ENCODE assay signal across 26 cellular contexts in the genomic region with DNA sequence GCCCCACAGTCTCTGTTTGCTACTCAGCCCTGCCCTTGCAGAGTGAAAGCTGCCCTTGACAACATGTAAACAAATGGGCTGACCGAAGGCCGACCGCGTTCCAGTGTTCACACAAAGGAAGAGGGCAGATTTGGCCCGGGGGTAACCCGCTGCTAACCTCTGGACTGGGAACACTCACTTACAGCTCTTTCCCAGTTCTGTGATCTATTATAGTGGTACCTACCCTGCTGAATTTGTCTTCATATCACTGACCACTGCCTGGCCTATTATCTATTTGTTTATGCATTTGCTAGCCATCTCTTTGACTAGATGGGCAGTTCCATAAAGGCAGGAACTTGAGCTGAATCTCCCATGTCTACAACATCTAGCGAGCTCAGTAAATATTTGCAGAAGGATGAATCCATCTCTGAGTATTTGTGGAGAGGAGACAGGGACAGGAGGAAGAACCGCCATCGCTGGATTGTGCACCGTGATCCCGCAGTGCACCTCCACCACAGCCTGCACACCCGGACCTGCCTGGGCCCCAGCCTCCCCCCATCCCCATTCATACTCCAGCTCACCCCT. TPM values are rescaled to one million over a fixed set of nuclear protein-coding genes. Genes with fewer than 3 reads are reported as not detected.
A peak's percentile ranks its signal among the peaks of the same experiment; 100 is the strongest.
DNase-seq lines count a peak whose midpoint lies in the region; ATAC-seq and TF ChIP-seq lines count a peak whose summit lies in the region.
"Had no signal": no experiment of that assay in that cellular context is flagged by ENCODE, and none has a peak within 500 bp of the region (broad histone marks: within the 10 kb centered on the region; RNA-seq: fewer than 3 reads in every experiment).

No MANE protein-coding gene starts in this region.

- no peak overlapping the region for H3K4me2 ChIP-seq in DND-41 (ENCODE audit: insufficient read depth, low read length)
- H3K4me2 ChIP-seq in hepatocyte: peak overlapping the region; percentile 65

- peaks cover 17% of the 10 kb centered on the region for H4K20me1 ChIP-seq in DND-41 (ENCODE audit: insufficient read depth, low read length)
- no peaks in the 10 kb centered on the region for H4K20me1 ChIP-seq in hepatocyte (ENCODE audit: insufficient read depth, poor library complexity, severe bottlenecking)

- no peak for DNase-seq in DND-41
- DNase-seq in NCI-H510A treated with DMSO at 0.1 percent for 48 hours (lab: John Stamatoyannopoulos, UW): peak; percentile 83
- no peak for DNase-seq in hepatocyte (ENCODE audit: low spot score)
- DNase-seq in spleen: no peak
- DNase-seq in ACHN: no peak
- DNase-seq in occipital lobe (lab: John Stamatoyannopoulos, UW): no peak
- DNase-seq in inferior parietal cortex (ENCODE audit: extremely low spot score): no peak
- DNase-seq: activated CD4-positive, alpha-beta T cell treated with anti-CD3 and anti-CD28 coated beads, Interleukin-2, amount 10 ng/mL, durations not matched to agents 24 days and 14 days; activated naive CD4-positive, alpha-beta T cell treated with Interleukin-2 at 50 U/mL for 16 hours; activated T-cell treated with anti-CD3 and anti-CD28 coated beads, Interleukin-2, amount 50 U/mL, for 4 hours; brain microvascular endothelial cell; colonic mucosa; DMS79; H9; NCI-H1048; NCI-H2081 treated with DMSO at 0.1 percent for 48 hours; nephron progenitor cell; Peyer's patch; sigmoid colon; stimulated activated CD4-positive, alpha-beta T cell treated with anti-CD3 and anti-CD28 coated beads, Interleukin-15, amount 100 ng/mL, for 24 hours; stimulated activated naive CD8-positive, alpha-beta T cell treated with anti-CD3 and anti-CD28 coated beads, Interleukin-15, amount 100 ng/mL, for 72 hours; T-cell had no signal

- no peaks in the 10 kb centered on the region for H3K79me2 ChIP-seq in DND-41 (ENCODE audit: insufficient read depth, low read length)
- no peaks in the 10 kb centered on the region for H3K79me2 ChIP-seq in hepatocyte

- H3K9ac ChIP-seq in DND-41 (ENCODE audit: low read depth, low read length): no peak overlapping the region

- H3K27me3 ChIP-seq in DND-41 (ENCODE audit: insufficient read depth, low read length, poor library complexity): no peaks in the 10 kb centered on the region
- no peaks in the 10 kb centered on the region for H3K27me3 ChIP-seq in hepatocyte
- no peaks in the 10 kb centered on the region for H3K27me3 ChIP-seq in spleen (replicated peaks in 1 of 7)
- H3K27me3 ChIP-seq: brain microvascular endothelial cell, colonic mucosa, gastroesophageal sphincter, Peyer's patch, sigmoid colon, tibial artery had no signal

- no peak for ATAC-seq in DND-41 (ENCODE audit: insufficient read depth, low read depth)
- ATAC-seq: activated T-cell treated with anti-CD3 and anti-CD28 coated beads, Interleukin-2, amount 50 U/mL, for 4 hours; CD8-positive, alpha-beta T cell; gastroesophageal sphincter; stimulated activated naive CD8-positive, alpha-beta T cell treated with anti-CD3 and anti-CD28 coated beads, Interleukin-15, amount 100 ng/mL, for 72 hours; T-cell had no signal

- in situ Hi-C loops in ACHN (cut with HindIII; ENCODE audit: low pct_ligation_motif_present, low pct_unique_long_range_greater_than_20kb, low sequenced_read_pairs): no loop called here

- no peak for TF ChIP-seq CTCF in DND-41 (IDR thresholded peaks at IDR 0.05; ENCODE audit: borderline replicate concordance, extremely low read depth, low read length, poor library complexity, severe bottlenecking)
- TF ChIP-seq CTCF in hepatocyte (IDR thresholded peaks at IDR 0.05; ENCODE audit: poor library complexity): no peak
- no peak for TF ChIP-seq CTCF in spleen (IDR thresholded peaks at IDR 0.05 in 8 of 11, conservative IDR thresholded peaks at IDR 0.05 in 3 of 11)

- H3K9me3 ChIP-seq in DND-41 (ENCODE audit: insufficient read depth, low read length, severe bottlenecking) (no peaks in the 10 kb centered on the region), hepatocyte (ENCODE audit: low read depth) (no peaks in the 10 kb centered on the region), spleen (no peaks in the 10 kb centered on the region)
- H3K9me3 ChIP-seq: colonic mucosa, gastroesophageal sphincter, mucosa of descending colon, Peyer's patch, sigmoid colon, tibial artery had no signal

- TF ChIP-seq POLR2A in spleen (IDR thresholded peaks at IDR 0.05): no peak

- H3K4me1 ChIP-seq in DND-41 (ENCODE audit: insufficient read depth, low read length) (peaks cover 17% of the 10 kb centered on the region), hepatocyte (ENCODE audit: insufficient read depth) (peaks cover 46% of the 10 kb centered on the region), spleen (peaks cover 7 to 25% (median 18%) of the 10 kb centered on the region in 6 donors)
- H3K4me1 ChIP-seq: gastroesophageal sphincter, sigmoid colon, tibial artery had no signal

- H2AFZ ChIP-seq in DND-41 (ENCODE audit: low read depth, low read length) (no peak overlapping the region), hepatocyte (peak overlapping the region; percentile 17)

- H3K36me3 ChIP-seq in DND-41 (ENCODE audit: insufficient read depth, low read length) (peaks cover 9% of the 10 kb centered on the region; the same call in 1 of the 2 replicates), hepatocyte (replicated peaks; ENCODE audit: insufficient read depth, low read depth) (no peaks in the 10 kb centered on the region), spleen (peaks cover 0 to 48% (median 0%) of the 10 kb centered on the region in 6 donors)
- H3K36me3 ChIP-seq: brain microvascular endothelial cell, colonic mucosa, Peyer's patch had no signal

- intact Hi-C loops in spleen (cut with DNase I; ENCODE audit: low total_unique reads): no loop called here

- 50% methylated on average over 12 of the region's 12 CpGs for WGBS in hepatocyte (ENCODE audit: low lambda C conversion rate, missing lambda C conversion rate)
- WGBS in spleen, 5 donors: 76 to 88% (median 81%) methylated on average over 12 of the region's 12 CpGs

- no peaks in the 10 kb centered on the region for H3K9me2 ChIP-seq in hepatocyte (replicated peaks; ENCODE audit: insufficient read depth)

- H3K4me3 ChIP-seq in DND-41 (ENCODE audit: low read depth in 1 of 2, low read length in 2 of 2) (no peak overlapping the region), hepatocyte (no peak overlapping the region), spleen (no peak overlapping the region)
- H3K4me3 ChIP-seq: colonic mucosa, gastroesophageal sphincter, mucosa of descending colon, Peyer's patch, sigmoid colon, tibial artery had no signal

- 0 out of 2 replicates have a peak overlapping the region, but pooled peaks have one; percentile 57 for H3K27ac ChIP-seq in DND-41 (ENCODE audit: low read length)
- peak overlapping the region; percentile 66 for H3K27ac ChIP-seq in hepatocyte
- H3K27ac ChIP-seq in spleen: peak overlapping the region in 5 of 8 donors; percentile 1 to 61 (median 15)
- H3K27ac ChIP-seq: brain microvascular endothelial cell, colonic mucosa, gastroesophageal sphincter, Peyer's patch, sigmoid colon, tibial artery had no signal

RNA-seq across cellular contexts. Expression of gene SLC29A3, which starts 15.3 kb away (rescaled TPM):
- total RNA-seq in hepatocyte: 8.4 and 11.4 TPM in 2 replicates
- 11.3 and 12.0 TPM in 2 replicates for polyA plus RNA-seq in hepatocyte
- 10 to 100 TPM in 3 of 7 donors, 1 to 10 TPM in 4; 7.5 to 15.6 (median 9.3) TPM for total RNA-seq in spleen
- 1 to 10 TPM; 3.3 to 7.7 (median 4.8) TPM for polyA plus RNA-seq in spleen
- total RNA-seq in occipital lobe: 0.78 TPM

Comparison
In these comparisons a context has a peak if more than half of its experiments do, and no peak if none do; other contexts are left out.
1. H3K27ac ChIP-seq: peak in every context shown above with its lines; median percentile 66 in hepatocyte; 57 in DND-41; 15 in spleen.